In genomic region chr5:103424453-103425205, GRCh38 we compare ENCODE assay signal across 1 cellular context.
A peak's percentile ranks its signal among the peaks of the same experiment; 100 is the strongest.
TF ChIP-seq lines count a peak whose summit lies in the region.

No MANE protein-coding gene starts in this region.

TF ChIP-seq in SK-N-SH, 30 proteins besides CTCF, POLR2A, EP300 and RAD21 (continued from another document):
- TF ChIP-seq IRF3 (IDR thresholded peaks at IDR 0.05; ENCODE audit: low read depth, low read length) (no peak), YY1 (IDR thresholded peaks at IDR 0.05; ENCODE audit: low read depth) (no peak), SIN3A (IDR thresholded peaks at IDR 0.05; ENCODE audit: borderline replicate concordance, low read depth, low read length) (no peak), TCF12 (IDR thresholded peaks at IDR 0.05) (peak; percentile 30; the same call in 1 of the 2 replicates), USF1 (IDR thresholded peaks at IDR 0.05; ENCODE audit: borderline replicate concordance, low read depth) (no peak), RFX5 (IDR thresholded peaks at IDR 0.05; ENCODE audit: low read length) (no peak), MAX (IDR thresholded peaks at IDR 0.05; ENCODE audit: low read depth) (no peak), TEAD4 (IDR thresholded peaks at IDR 0.05; ENCODE audit: borderline replicate concordance, insufficient read depth) (0 out of 2 replicates have a peak, but pooled peaks have one; percentile 37), JUND (IDR thresholded peaks at IDR 0.05) (peak; percentile 37)
